In the genomic region with DNA sequence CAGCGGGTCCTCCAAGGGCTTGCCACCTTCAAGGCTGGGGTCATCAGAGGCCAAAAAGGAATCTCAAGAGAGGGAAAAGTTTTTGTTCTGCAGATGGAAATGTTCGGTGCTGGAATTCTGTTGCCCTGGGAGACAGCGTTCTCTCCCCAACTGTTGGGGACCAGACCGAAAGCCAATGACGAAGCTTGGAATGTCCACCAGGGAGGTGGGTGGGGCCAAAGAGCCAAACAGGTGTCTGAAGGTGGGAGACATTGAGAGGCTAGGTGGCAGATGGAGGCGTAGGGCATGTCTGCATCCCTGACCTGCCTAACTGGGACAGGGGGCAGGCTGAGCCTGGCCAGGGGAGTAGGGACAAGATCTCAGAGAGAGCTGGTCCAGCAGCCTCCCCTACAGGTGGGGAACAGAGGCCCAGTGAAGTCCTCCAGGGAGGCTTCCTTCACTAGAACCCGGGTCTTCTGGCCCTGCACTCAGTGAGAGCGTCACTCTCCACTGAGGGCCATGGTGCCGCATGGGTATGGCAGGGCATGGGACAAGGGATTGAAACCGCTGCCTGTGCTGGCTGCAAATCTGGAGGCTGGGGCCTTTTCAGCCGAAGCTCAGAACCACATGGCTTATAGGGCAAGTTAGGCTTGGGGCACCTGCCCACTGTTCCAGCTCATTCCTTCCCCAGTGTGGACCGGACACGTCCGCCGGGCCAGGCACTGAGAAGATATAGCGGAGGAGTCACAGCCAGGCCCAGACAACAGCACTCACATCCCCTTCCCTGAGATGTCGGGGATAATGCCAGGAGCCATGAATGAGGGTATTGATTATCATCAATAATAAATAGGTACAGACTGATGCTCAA, we compare ENCODE assay signal across 20 cellular contexts. TPM values are rescaled to one million over a fixed set of nuclear protein-coding genes. Genes with fewer than 3 reads are reported as not detected.
DNase-seq lines count a peak whose midpoint lies in the region; ATAC-seq and TF ChIP-seq lines count a peak whose summit lies in the region.
"Had no signal": no experiment of that assay in that cellular context is flagged by ENCODE, and none has a peak within 500 bp of the region (broad histone marks: within the 10 kb centered on the region; RNA-seq: fewer than 3 reads in every experiment).

No MANE protein-coding gene starts in this region.

- TF ChIP-seq CTCF in activated CD8-positive, alpha-beta T cell treated with anti-CD3 and anti-CD28 coated beads for 36 hours (IDR thresholded peaks at IDR 0.05): no peak
- TF ChIP-seq CTCF in GM06990 (IDR thresholded peaks at IDR 0.05; ENCODE audit: insufficient read depth, low read length, poor library complexity, severe bottlenecking) (peak; percentile 5), neural crest cell (conservative IDR thresholded peaks at IDR 0.05) (no peak), breast epithelium (IDR thresholded peaks at IDR 0.05) (no peak)

- no peaks in the 10 kb centered on the region; the same call in none of the 2 replicates for H3K27me3 ChIP-seq in GM06990 (replicated peaks; ENCODE audit: control insufficient read depth, insufficient read depth, low read length)
- H3K27me3 ChIP-seq in breast epithelium: peaks cover 0 to 25% of the 10 kb centered on the region in 2 donors
- H3K27me3 ChIP-seq: testis had no signal

- intact Hi-C loops in activated CD8-positive, alpha-beta T cell treated with anti-CD3 and anti-CD28 coated beads for 36 hours (cut with micrococcal nuclease): no loop called here
- intact Hi-C loops in breast epithelium (cut with DNase I; ENCODE audit: low total_unique reads): no loop called here

- ATAC-seq in activated CD8-positive, alpha-beta T cell treated with anti-CD3 and anti-CD28 coated beads for 36 hours: no peak
- no peak for ATAC-seq in activated CD8-positive, alpha-beta T cell treated with anti-CD3 and anti-CD28 coated beads, Interleukin-2, amount 10 ng/mL, durations not matched to agents 7 days and 5 days
- ATAC-seq in central memory CD8-positive, alpha-beta T cell (replicated peaks; ENCODE audit: extremely low read depth, poor library complexity, severe bottlenecking): no peak
- ATAC-seq: A549, gastroesophageal sphincter had no signal

- peaks cover 21% of the 10 kb centered on the region for H3K4me1 Mint-ChIP-seq in activated CD8-positive, alpha-beta T cell treated with anti-CD3 and anti-CD28 coated beads for 36 hours (ENCODE audit: low read depth)
- H3K4me1 Mint-ChIP-seq in activated CD8-positive, alpha-beta T cell treated with anti-CD3 and anti-CD28 coated beads, Interleukin-2, amount 10 ng/mL, durations not matched to agents 7 days and 5 days (ENCODE audit: low read depth): peaks cover 25% of the 10 kb centered on the region
- peaks cover 24% of the 10 kb centered on the region for H3K4me1 Mint-ChIP-seq in central memory CD8-positive, alpha-beta T cell
- peaks cover 9% of the 10 kb centered on the region for H3K4me1 Mint-ChIP-seq in neural crest cell

- POLR2A ChIA-PET in activated CD8-positive, alpha-beta T cell treated with anti-CD3 and anti-CD28 coated beads for 36 hours (lab: Charles Lee): interaction anchor here (1.0 kb wide), 1 partner anchor 43 kb away, joined by 6 read pairs; no protein-coding TSS in a partner anchor
- POLR2A ChIA-PET in activated CD8-positive, alpha-beta T cell treated with anti-CD3 and anti-CD28 coated beads, Interleukin-2, amount 10 ng/mL, durations not matched to agents 7 days and 5 days (lab: Charles Lee): interaction anchor here (1.1 kb wide), 2 partner anchors 29 to 156 kb away, joined by 3 to 4 read pairs; a partner anchor contains a TSS

- no peak for DNase-seq in activated CD8-positive, alpha-beta T cell treated with anti-CD3 and anti-CD28 coated beads for 36 hours
- DNase-seq in activated CD8-positive, alpha-beta T cell treated with anti-CD3 and anti-CD28 coated beads, Interleukin-2, amount 10 ng/mL, durations not matched to agents 7 days and 5 days: no peak
- DNase-seq in GM06990 (ENCODE audit: extremely low read depth, insufficient read length): no peak
- no peak for DNase-seq in central memory CD8-positive, alpha-beta T cell (ENCODE audit: low spot score in 2 of 2)
- DNase-seq in neural crest cell (ENCODE audit: low read depth, low spot score): no peak
- DNase-seq in epidermal melanocyte (ENCODE audit: insufficient read length, low spot score): no peak
- no peak for DNase-seq in SHP77 (lab: John Stamatoyannopoulos, UW)
- DNase-seq in breast epithelium (ENCODE audit: low spot score in 2 of 2): no peak
- DNase-seq: activated B cell treated with CpG ODN at 0.5 μM for 24 hours; activated effector memory CD4-positive, alpha-beta T cell treated with Interleukin-2 at 50 U/mL for 16 hours; amniotic stem cell; IMR-90; NCI-H1417; NCI-H524 treated with DMSO at 0.1 percent for 48 hours; SK-N-SH; testis had no signal

- no peak for TF ChIP-seq POLR2A in breast epithelium (IDR thresholded peaks at IDR 0.05)

- CTCF ChIA-PET in activated CD8-positive, alpha-beta T cell treated with anti-CD3 and anti-CD28 coated beads for 36 hours (lab: Charles Lee): no interaction called here
- CTCF ChIA-PET in activated CD8-positive, alpha-beta T cell treated with anti-CD3 and anti-CD28 coated beads, Interleukin-2, amount 10 ng/mL, durations not matched to agents 7 days and 5 days (lab: Charles Lee): interaction anchor here (0.6 to 1.0 kb wide), 2 partner anchors 55 to 102 kb away, joined by 3 to 4 read pairs; no protein-coding TSS in a partner anchor

- H3K4me1 ChIP-seq in breast epithelium: no peaks in the 10 kb centered on the region
- H3K4me1 ChIP-seq: A549 had no signal

- H3K36me3 Mint-ChIP-seq in activated CD8-positive, alpha-beta T cell treated with anti-CD3 and anti-CD28 coated beads for 36 hours (ENCODE audit: low read depth): peaks cover 1% of the 10 kb centered on the region
- H3K36me3 Mint-ChIP-seq in activated CD8-positive, alpha-beta T cell treated with anti-CD3 and anti-CD28 coated beads, Interleukin-2, amount 10 ng/mL, durations not matched to agents 7 days and 5 days (ENCODE audit: low read depth): peaks cover 3% of the 10 kb centered on the region
- H3K36me3 Mint-ChIP-seq in central memory CD8-positive, alpha-beta T cell (ENCODE audit: insufficient read depth): peaks cover 8% of the 10 kb centered on the region
- H3K36me3 Mint-ChIP-seq in neural crest cell (ENCODE audit: low read depth): no peaks in the 10 kb centered on the region

- H3K27ac Mint-ChIP-seq in activated CD8-positive, alpha-beta T cell treated with anti-CD3 and anti-CD28 coated beads for 36 hours: no peak overlapping the region
- H3K27ac Mint-ChIP-seq in activated CD8-positive, alpha-beta T cell treated with anti-CD3 and anti-CD28 coated beads, Interleukin-2, amount 10 ng/mL, durations not matched to agents 7 days and 5 days: no peak overlapping the region
- no peak overlapping the region for H3K27ac Mint-ChIP-seq in central memory CD8-positive, alpha-beta T cell (ENCODE audit: low read depth)
- no peak overlapping the region for H3K27ac Mint-ChIP-seq in neural crest cell (ENCODE audit: unreplicated experiment)
- H3K27ac Mint-ChIP-seq: activated B cell treated with CpG ODN at 0.5 μM for 24 hours had no signal

- H3K36me3 ChIP-seq in GM06990 (ENCODE audit: control insufficient read depth, insufficient read depth, low read length): no peaks in the 10 kb centered on the region
- H3K36me3 ChIP-seq in breast epithelium: no peaks in the 10 kb centered on the region
- H3K36me3 ChIP-seq: BLaER1, esophagus muscularis mucosa, gastroesophageal sphincter had no signal

- no peaks in the 10 kb centered on the region for H3K9me3 Mint-ChIP-seq in activated CD8-positive, alpha-beta T cell treated with anti-CD3 and anti-CD28 coated beads for 36 hours
- H3K9me3 Mint-ChIP-seq in activated CD8-positive, alpha-beta T cell treated with anti-CD3 and anti-CD28 coated beads, Interleukin-2, amount 10 ng/mL, durations not matched to agents 7 days and 5 days (ENCODE audit: insufficient read depth): no peaks in the 10 kb centered on the region
- no peaks in the 10 kb centered on the region for H3K9me3 Mint-ChIP-seq in central memory CD8-positive, alpha-beta T cell
- no peaks in the 10 kb centered on the region for H3K9me3 Mint-ChIP-seq in neural crest cell
- H3K9me3 Mint-ChIP-seq: activated B cell treated with CpG ODN at 0.5 μM for 24 hours had no signal

- H3K4me3 Mint-ChIP-seq in activated CD8-positive, alpha-beta T cell treated with anti-CD3 and anti-CD28 coated beads for 36 hours: peak overlapping the region; percentile 31
- no peak overlapping the region for H3K4me3 Mint-ChIP-seq in activated CD8-positive, alpha-beta T cell treated with anti-CD3 and anti-CD28 coated beads, Interleukin-2, amount 10 ng/mL, durations not matched to agents 7 days and 5 days
- peak overlapping the region; percentile 67 for H3K4me3 Mint-ChIP-seq in central memory CD8-positive, alpha-beta T cell
- H3K4me3 Mint-ChIP-seq in neural crest cell: peak overlapping the region; percentile 27

- H3K9me3 ChIP-seq in breast epithelium: no peaks in the 10 kb centered on the region
- H3K9me3 ChIP-seq: A549, BLaER1, esophagus muscularis mucosa, gastroesophageal sphincter, SK-N-SH, testis had no signal

- peaks cover 12% of the 10 kb centered on the region for H3K27me3 Mint-ChIP-seq in activated CD8-positive, alpha-beta T cell treated with anti-CD3 and anti-CD28 coated beads for 36 hours
- peaks cover 29% of the 10 kb centered on the region for H3K27me3 Mint-ChIP-seq in activated CD8-positive, alpha-beta T cell treated with anti-CD3 and anti-CD28 coated beads, Interleukin-2, amount 10 ng/mL, durations not matched to agents 7 days and 5 days (ENCODE audit: low read depth)
- H3K27me3 Mint-ChIP-seq in central memory CD8-positive, alpha-beta T cell: no peaks in the 10 kb centered on the region
- peaks cover 55% of the 10 kb centered on the region for H3K27me3 Mint-ChIP-seq in neural crest cell (ENCODE audit: low read depth)

- H3K4me3 ChIP-seq in GM06990 (replicated peaks; ENCODE audit: low read depth, low read length) (no peak overlapping the region), breast epithelium (no peak overlapping the region)
- H3K4me3 ChIP-seq: A549, esophagus muscularis mucosa, gastroesophageal sphincter, testis had no signal

- H3K27ac ChIP-seq in breast epithelium: no peak overlapping the region
- H3K27ac ChIP-seq: A549, BLaER1, esophagus muscularis mucosa, gastroesophageal sphincter, testis had no signal

RNA-seq across cellular contexts. Expression of a gene that starts 5.0 kb away (rescaled TPM):
- 10 to 100 TPM; 36.2 to 39.8 TPM for total RNA-seq in activated CD8-positive, alpha-beta T cell treated with anti-CD3 and anti-CD28 coated beads for 36 hours
- total RNA-seq in activated CD8-positive, alpha-beta T cell treated with anti-CD3 and anti-CD28 coated beads, Interleukin-2, amount 10 ng/mL, durations not matched to agents 7 days and 5 days: 100 to 1,000 TPM in 1 of 2 experiments, 10 to 100 TPM in 1; 99.2 to 101 TPM
- total RNA-seq in neural crest cell (3.8 and 4.4 TPM in 2 replicates), breast epithelium (1 to 10 TPM; 1.6 to 3.7 (median 2.5) TPM)

RNA-seq across cellular contexts. Expression of a gene that starts 8.2 kb away (rescaled TPM):
- total RNA-seq in activated CD8-positive, alpha-beta T cell treated with anti-CD3 and anti-CD28 coated beads for 36 hours: under 1 TPM in 1 of 2 experiments, not detected in 1; 0.11 TPM
- total RNA-seq in activated CD8-positive, alpha-beta T cell treated with anti-CD3 and anti-CD28 coated beads, Interleukin-2, amount 10 ng/mL, durations not matched to agents 7 days and 5 days: under 1 TPM in 1 of 2 experiments, not detected in 1; 0.21 TPM
- total RNA-seq in neural crest cell: 5.8 and 6.9 TPM in 2 replicates
- 10 to 100 TPM in 1 of 3 donors, 1 to 10 TPM in 2; 5.0 to 14.1 (median 9.3) TPM for total RNA-seq in breast epithelium
